ENCODE assay signal across 18 cellular contexts in the genomic region with DNA sequence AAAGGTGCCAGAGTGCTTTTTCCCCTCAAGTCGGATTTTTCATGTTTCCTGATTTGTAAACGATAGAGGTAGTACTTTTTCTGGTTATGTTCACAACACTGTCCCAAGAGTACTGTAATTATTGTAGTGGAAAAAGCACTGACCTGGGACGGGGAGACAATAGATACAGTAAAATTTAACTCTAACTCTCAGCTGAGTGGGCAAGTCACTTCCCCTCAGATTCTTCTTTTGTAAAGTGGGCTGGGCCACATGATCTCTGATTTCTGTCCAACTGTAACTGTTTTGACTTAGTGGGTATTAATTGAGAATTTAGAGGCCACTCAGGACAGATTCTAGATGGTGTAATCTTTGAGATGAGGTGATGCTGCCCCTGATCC. TPM values are rescaled to one million over a fixed set of nuclear protein-coding genes. Genes with fewer than 3 reads are reported as not detected.
A peak's percentile ranks its signal among the peaks of the same experiment; 100 is the strongest.
DNase-seq lines count a peak whose midpoint lies in the region; ATAC-seq and TF ChIP-seq lines count a peak whose summit lies in the region.
"Had no signal": no experiment of that assay in that cellular context is flagged by ENCODE, and none has a peak within 500 bp of the region (broad histone marks: within the 10 kb centered on the region; RNA-seq: fewer than 3 reads in every experiment).

No MANE protein-coding gene starts in this region.

- WGBS in spleen, 5 donors = 54 to 78% (median 66%) methylated on average over 3 of the region's 3 CpGs

- TF ChIP-seq POLR2A in spleen (IDR thresholded peaks at IDR 0.05) = no peak

- H3K9me3 Mint-ChIP-seq in activated T-cell treated with anti-CD3 and anti-CD28 coated beads, Interleukin-2, amount 50 U/mL, for 72 hours = no peaks in the 10 kb centered on the region
- H3K9me3 Mint-ChIP-seq: neural crest cell had no signal

- DNase-seq in activated T-cell treated with anti-CD3 and anti-CD28 coated beads, Interleukin-2, amount 50 U/mL, for 72 hours = no peak
- DNase-seq in activated T-cell treated with anti-CD3 and anti-CD28 coated beads, Interleukin-2, amount 50 U/mL, for 1 hour = no peak
- no peak for DNase-seq in T-helper 17 cell
- DNase-seq in spleen = no peak
- no peak for DNase-seq in NCI-H1436 treated with DMSO at 0.1 percent for 48 hours (lab: John Stamatoyannopoulos, UW)
- no peak for DNase-seq in SW 1271 (lab: John Stamatoyannopoulos, UW)
- DNase-seq in GM19240 (ENCODE audit: insufficient read length, low spot score) = no peak
- DNase-seq: activated CD4-positive, CD25-positive, alpha-beta regulatory T cell; cerebellar nuclear complex; foreskin keratinocyte; left ventricle myocardium superior; NCI-H1930; stimulated activated CD4-positive, alpha-beta T cell treated with anti-CD3 and anti-CD28 coated beads, Interleukin-2, amount 100 ng/mL, for 24 hours had no signal

- peaks cover 0 to 66% (median 14%) of the 10 kb centered on the region in 6 donors for H3K36me3 ChIP-seq in spleen

- peak overlapping the region; percentile 59 for H3K27ac Mint-ChIP-seq in activated T-cell treated with anti-CD3 and anti-CD28 coated beads, Interleukin-2, amount 50 U/mL, for 72 hours
- H3K27ac Mint-ChIP-seq in T-helper 17 cell = peak overlapping the region; percentile 24

- peaks cover 7 to 92% (median 61%) of the 10 kb centered on the region in 6 donors for H3K4me1 ChIP-seq in spleen
- H3K4me1 ChIP-seq: foreskin keratinocyte had no signal

- no peaks in the 10 kb centered on the region for H3K27me3 Mint-ChIP-seq in activated T-cell treated with anti-CD3 and anti-CD28 coated beads, Interleukin-2, amount 50 U/mL, for 72 hours (ENCODE audit: low read depth)
- no peaks in the 10 kb centered on the region for H3K27me3 Mint-ChIP-seq in T-helper 17 cell

- H3K4me3 Mint-ChIP-seq in activated T-cell treated with anti-CD3 and anti-CD28 coated beads, Interleukin-2, amount 50 U/mL, for 72 hours = no peak overlapping the region
- H3K4me3 Mint-ChIP-seq in T-helper 17 cell = no peak overlapping the region
- H3K4me3 Mint-ChIP-seq: neural crest cell had no signal

- H3K36me3 Mint-ChIP-seq in activated T-cell treated with anti-CD3 and anti-CD28 coated beads, Interleukin-2, amount 50 U/mL, for 72 hours (ENCODE audit: insufficient read depth in 2 of 2) = peaks cover 4 to 18% of the 10 kb centered on the region in 2 donors
- peaks cover 4% of the 10 kb centered on the region for H3K36me3 Mint-ChIP-seq in T-helper 17 cell (ENCODE audit: low read depth)

- intact Hi-C loops in spleen (cut with DNase I; ENCODE audit: low total_unique reads) = no loop called here

- H3K9me3 ChIP-seq in T-helper 17 cell (ENCODE audit: control insufficient read depth, low read length, poor library complexity, severe bottlenecking) (no peaks in the 10 kb centered on the region), spleen (no peaks in the 10 kb centered on the region)
- H3K9me3 ChIP-seq: Peyer's patch, right atrium auricular region, tibial nerve had no signal

- no peak for TF ChIP-seq CTCF in spleen (IDR thresholded peaks at IDR 0.05 in 8 of 11, conservative IDR thresholded peaks at IDR 0.05 in 3 of 11)

- peak overlapping the region in 1 of 8 donors; percentile 19 for H3K4me3 ChIP-seq in spleen
- H3K4me3 ChIP-seq: right atrium auricular region, tibial nerve had no signal

- H3K4me1 Mint-ChIP-seq in activated T-cell treated with anti-CD3 and anti-CD28 coated beads, Interleukin-2, amount 50 U/mL, for 72 hours (ENCODE audit: low read depth) = peaks cover 19% of the 10 kb centered on the region
- H3K4me1 Mint-ChIP-seq in T-helper 17 cell = peaks cover 25% of the 10 kb centered on the region
- H3K4me1 Mint-ChIP-seq: neural crest cell had no signal

- peak overlapping the region in 6 of 8 donors; percentile 29 to 76 (median 57) for H3K27ac ChIP-seq in spleen
- H3K27ac ChIP-seq: foreskin keratinocyte, right atrium auricular region, tibial nerve had no signal

- H3K27me3 ChIP-seq in spleen (replicated peaks in 1 of 7) = no peaks in the 10 kb centered on the region
- H3K27me3 ChIP-seq: foreskin keratinocyte, Peyer's patch, right atrium auricular region, tibial nerve had no signal

- no peak for ATAC-seq in activated T-cell treated with anti-CD3 and anti-CD28 coated beads, Interleukin-2, amount 50 U/mL, for 72 hours (replicated peaks in 1 of 2)
- ATAC-seq in HG02678 (IDR thresholded peaks at IDR 0.05; ENCODE audit: unreplicated experiment) (peak; percentile 21), T-helper 17 cell (no peak)
- ATAC-seq: foreskin keratinocyte had no signal

RNA-seq across cellular contexts. Expression of a gene that starts 19.1 kb away (rescaled TPM):
- total RNA-seq in activated T-cell treated with anti-CD3 and anti-CD28 coated beads, Interleukin-2, amount 50 U/mL, for 72 hours = 10 to 100 TPM; 12.3 to 14.9 TPM
- total RNA-seq in T-helper 17 cell (10 to 100 TPM; 18.4 to 24.4 TPM), spleen (10 to 100 TPM; 25.7 to 73.8 (median 60.0) TPM)
- 100 to 1,000 TPM in 1 of 3 donors, 10 to 100 TPM in 2; 73.5 to 120 (median 88.8) TPM for polyA plus RNA-seq in spleen

RNA-seq across cellular contexts. Expression of a gene that starts 25.0 kb away (rescaled TPM):
- 100 to 1,000 TPM; 149 to 157 TPM for total RNA-seq in activated T-cell treated with anti-CD3 and anti-CD28 coated beads, Interleukin-2, amount 50 U/mL, for 72 hours
- total RNA-seq in T-helper 17 cell = 10 to 100 TPM; 81.6 to 86.2 TPM
- 100 to 1,000 TPM in 4 of 7 donors, 10 to 100 TPM in 3; 83.0 to 116 (median 103) TPM for total RNA-seq in spleen
- polyA plus RNA-seq in spleen = 100 to 1,000 TPM in 1 of 3 donors, 10 to 100 TPM in 2; 91.0 to 108 (median 92.6) TPM

RNA-seq across cellular contexts. Expression of a gene that starts 45.4 kb away (rescaled TPM):
- total RNA-seq in activated T-cell treated with anti-CD3 and anti-CD28 coated beads, Interleukin-2, amount 50 U/mL, for 72 hours = 10 to 100 TPM in 1 of 2 donors, 1 to 10 TPM in 1; 9.2 to 14.0 TPM
- total RNA-seq in T-helper 17 cell (10 to 100 TPM; 30.1 to 32.9 TPM), spleen (10 to 100 TPM; 10.5 to 23.5 (median 13.8) TPM)
- polyA plus RNA-seq in spleen = 10 to 100 TPM; 10.8 to 27.6 (median 26.5) TPM

RNA-seq across cellular contexts. Expression of a gene that starts 45.4 kb away (rescaled TPM):
- 1 to 10 TPM; 1.2 to 1.9 TPM for total RNA-seq in activated T-cell treated with anti-CD3 and anti-CD28 coated beads, Interleukin-2, amount 50 U/mL, for 72 hours
- 1 to 10 TPM in 1 of 2 donors, not detected in 1; 1.2 TPM for total RNA-seq in T-helper 17 cell
- total RNA-seq in spleen = 1 to 10 TPM in 6 of 7 donors, under 1 TPM in 1; 0.60 to 6.6 (median 3.9) TPM
- 1 to 10 TPM in 1 of 3 donors, under 1 TPM in 2; 0.15 to 2.9 (median 0.27) TPM for polyA plus RNA-seq in spleen
- total RNA-seq: foreskin keratinocyte had no signal
- polyA plus RNA-seq: foreskin keratinocyte had no signal
